14 cellular contexts compared by ENCODE assay signal in the genomic region with DNA sequence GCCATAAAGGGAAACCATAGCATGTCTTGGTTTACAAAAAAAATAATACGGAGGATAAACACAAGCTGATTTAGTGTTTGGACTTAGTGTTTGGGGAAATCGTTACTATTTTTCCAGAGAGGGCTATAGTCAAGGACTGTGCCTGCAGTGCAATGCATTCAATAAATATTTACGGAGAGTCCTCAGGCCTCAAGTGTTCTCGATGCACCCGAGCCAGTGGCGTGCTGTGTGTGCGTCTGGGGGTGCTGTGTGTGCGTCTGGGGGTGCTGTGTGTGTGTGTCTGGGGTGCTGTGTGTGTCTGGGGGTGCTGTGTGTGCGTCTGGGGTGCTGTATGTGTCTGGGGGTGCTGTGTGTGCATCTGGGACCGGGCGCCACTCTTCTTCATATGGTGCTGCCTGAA.
DNase-seq lines count a peak whose midpoint lies in the region; ATAC-seq and TF ChIP-seq lines count a peak whose summit lies in the region.
"Had no signal": no experiment of that assay in that cellular context is flagged by ENCODE, and none has a peak within 500 bp of the region (broad histone marks: within the 10 kb centered on the region; RNA-seq: fewer than 3 reads in every experiment).

No MANE protein-coding gene starts in this region.

- H3K9me3 ChIP-seq in duodenal mucosa (ENCODE audit: control insufficient read depth in 1 of 2, low read length in 2 of 2) (no peaks in the 10 kb centered on the region), stomach smooth muscle (ENCODE audit: control insufficient read depth in 2 of 2, low read length in 2 of 2) (no peaks in the 10 kb centered on the region), A673 (ENCODE audit: low read depth, low read length, poor library complexity, severe bottlenecking) (no peaks in the 10 kb centered on the region)
- H3K9me3 ChIP-seq: left ventricle myocardium inferior had no signal

- peak overlapping the region; percentile 23 to 68 for H3K4me3 ChIP-seq in duodenal mucosa (ENCODE audit: low read depth in 1 of 2, low read length in 2 of 2)
- peak overlapping the region; percentile 33 to 60 for H3K4me3 ChIP-seq in stomach smooth muscle (ENCODE audit: low read length in 2 of 2)
- no peak overlapping the region for H3K4me3 ChIP-seq in A673 (ENCODE audit: low read depth, low read length, poor library complexity, severe bottlenecking)
- H3K4me3 ChIP-seq: left ventricle myocardium inferior had no signal

- intact Hi-C loops in A673 (cut with micrococcal nuclease; ENCODE audit: unreplicated experiment), result no loop called here

- CTCF ChIA-PET in A673 (lab: Charles Lee), result no interaction called here

- no peaks in the 10 kb centered on the region for H3K36me3 ChIP-seq in duodenal mucosa (ENCODE audit: control insufficient read depth in 1 of 2, insufficient read depth in 2 of 2, low read length in 2 of 2)
- no peaks in the 10 kb centered on the region for H3K36me3 ChIP-seq in stomach smooth muscle (ENCODE audit: control insufficient read depth in 2 of 2, insufficient read depth in 2 of 2, low read length in 2 of 2)
- no peaks in the 10 kb centered on the region for H3K36me3 ChIP-seq in A673 (ENCODE audit: insufficient read depth, low read length, poor library complexity, severe bottlenecking)
- H3K36me3 ChIP-seq: left ventricle myocardium inferior had no signal

- POLR2A ChIA-PET in A673 (lab: Charles Lee; ENCODE audit: low non-redundant PET), result no interaction called here

- H3K27ac ChIP-seq in duodenal mucosa (ENCODE audit: low read depth, low read length), result no peak overlapping the region
- peak overlapping the region; percentile 83 for H3K27ac ChIP-seq in stomach smooth muscle (ENCODE audit: low read length)
- H3K27ac ChIP-seq in A673 (ENCODE audit: low read depth, low read length, poor library complexity, severe bottlenecking), result no peak overlapping the region
- H3K27ac ChIP-seq: 22Rv1, left ventricle myocardium inferior, parathyroid adenoma had no signal

- H3K9ac ChIP-seq in duodenal mucosa (ENCODE audit: low read depth in 1 of 2, low read length in 2 of 2) (peak overlapping the region in 1 of 2 donors; percentile 48), stomach smooth muscle (ENCODE audit: low read length in 2 of 2) (peak overlapping the region; percentile 30 to 62)
- H3K9ac ChIP-seq: parathyroid adenoma had no signal

- H3K27me3 ChIP-seq in duodenal mucosa (ENCODE audit: control insufficient read depth in 1 of 2, insufficient read depth in 2 of 2, low read length in 2 of 2) (no peaks in the 10 kb centered on the region), stomach smooth muscle (ENCODE audit: control insufficient read depth in 1 of 2, insufficient read depth in 2 of 2, low read length in 2 of 2) (no peaks in the 10 kb centered on the region), A673 (replicated peaks; ENCODE audit: insufficient read depth, low read depth, low read length, poor library complexity) (peaks cover 17% of the 10 kb centered on the region)

- DNase-seq in NCI-H345 (lab: John Stamatoyannopoulos, UW) (peak; percentile 28), NCI-H345 treated with DMSO at 0.1 percent for 48 hours (lab: John Stamatoyannopoulos, UW; ENCODE audit: unreplicated experiment) (no peak), A673 (ENCODE audit: low spot score) (no peak)
- no peak for DNase-seq in stimulated activated CD4-positive, alpha-beta T cell treated with anti-CD3 and anti-CD28 coated beads, Interleukin-2, amount 100 ng/mL, for 48 hours
- no peak for DNase-seq in stimulated activated CD4-positive, alpha-beta T cell treated with anti-CD3 and anti-CD28 coated beads, Interleukin-4, amount 100 ng/mL, for 24 hours
- DNase-seq: DMS79 treated with DMSO at 0.1 percent for 48 hours; effector CD8-positive, alpha-beta T cell; left ventricle myocardium inferior; NCI-H2029 treated with DMSO at 0.1 percent for 48 hours had no signal

- ATAC-seq in HG03135 (IDR thresholded peaks at IDR 0.05; ENCODE audit: unreplicated experiment), result peak; percentile 9

- no TSS peak for BruUV-seq in A673 (replicated peaks; lab: Mats Ljungman, UMichigan)

- no peak for TF ChIP-seq CTCF in A673 (conservative IDR thresholded peaks at IDR 0.05; ENCODE audit: low read depth, low read length)

- H3K4me1 ChIP-seq in duodenal mucosa (ENCODE audit: control insufficient read depth in 1 of 2, insufficient read depth in 2 of 2, low read length in 2 of 2), result peaks cover 22% of the 10 kb centered on the region in 2 donors
- peaks cover 22% of the 10 kb centered on the region for H3K4me1 ChIP-seq in stomach smooth muscle (ENCODE audit: control insufficient read depth, insufficient read depth, low read length)
- peaks cover 9% of the 10 kb centered on the region for H3K4me1 ChIP-seq in A673 (ENCODE audit: insufficient read depth, low read length, poor library complexity, severe bottlenecking)
- H3K4me1 ChIP-seq: parathyroid adenoma had no signal
